ENCODE assay signal across 11 cellular contexts in genomic region chr2:96374211-96374951, GRCh38. TPM values are rescaled to one million over a fixed set of nuclear protein-coding genes. Genes with fewer than 3 reads are reported as not detected.
DNase-seq lines count a peak whose midpoint lies in the region; ATAC-seq and TF ChIP-seq lines count a peak whose summit lies in the region.
"Had no signal": no experiment of that assay in that cellular context is flagged by ENCODE, and none has a peak within 500 bp of the region (broad histone marks: within the 10 kb centered on the region; RNA-seq: fewer than 3 reads in every experiment).

No MANE protein-coding gene starts in this region.

- no peak for ATAC-seq in GM21717 (IDR thresholded peaks at IDR 0.05; ENCODE audit: unreplicated experiment)

- H3K4me1 Mint-ChIP-seq in endothelial cell (ENCODE audit: unreplicated experiment), result no peaks in the 10 kb centered on the region

- TF ChIP-seq CTCF in endothelial cell (IDR thresholded peaks at IDR 0.05; ENCODE audit: unreplicated experiment), result no peak

- H3K27me3 Mint-ChIP-seq in endothelial cell (ENCODE audit: unreplicated experiment), result no peaks in the 10 kb centered on the region
- H3K27me3 Mint-ChIP-seq: progenitor cell of endocrine pancreas had no signal

- peak; percentile 85 for DNase-seq in NCI-H345 (lab: John Stamatoyannopoulos, UW)
- DNase-seq in dermis microvascular lymphatic vessel endothelial cell (ENCODE audit: low read depth in 2 of 2), result peak; percentile 53 to 81
- peak; percentile 65 for DNase-seq in renal cortical epithelial cell (ENCODE audit: low read depth)
- no peak for DNase-seq in Kasumi-1 (lab: John Stamatoyannopoulos, UW)
- DNase-seq in endothelial cell (ENCODE audit: low spot score), result no peak
- no peak for DNase-seq in activated naive CD4-positive, alpha-beta T cell treated with anti-CD3 and anti-CD28 coated beads, Interleukin-2, amount 50 U/mL, for 16 hours
- DNase-seq: activated gamma-delta T cell, H7 had no signal

- TF ChIP-seq RAD21 in Ishikawa (IDR thresholded peaks at IDR 0.05; ENCODE audit: low read depth), result 0 out of 2 replicates have a peak, but pooled peaks have one; percentile 3

- peaks cover 15% of the 10 kb centered on the region for H3K9me3 Mint-ChIP-seq in endothelial cell (ENCODE audit: unreplicated experiment)

- no peak overlapping the region for H3K27ac Mint-ChIP-seq in endothelial cell (ENCODE audit: unreplicated experiment)
- H3K27ac Mint-ChIP-seq: progenitor cell of endocrine pancreas had no signal

- no peak overlapping the region for H3K4me3 Mint-ChIP-seq in endothelial cell (ENCODE audit: unreplicated experiment)

- H3K36me3 Mint-ChIP-seq in endothelial cell (ENCODE audit: low read depth, unreplicated experiment), result peaks cover 19% of the 10 kb centered on the region

- 0 out of 2 replicates have a peak, but pooled peaks have one; percentile 32 for TF ChIP-seq EP300 in Ishikawa (IDR thresholded peaks at IDR 0.05; ENCODE audit: borderline replicate concordance)

TF ChIP-seq in Ishikawa, 13 proteins besides CTCF, POLR2A, EP300 and RAD21:
- TF ChIP-seq USF1 (IDR thresholded peaks at IDR 0.05) (no peak), TCF12 (IDR thresholded peaks at IDR 0.05; ENCODE audit: low read depth) (no peak), YY1 (IDR thresholded peaks at IDR 0.05; ENCODE audit: low read depth) (no peak), TEAD4 (IDR thresholded peaks at IDR 0.05) (0 out of 2 replicates have a peak, but pooled peaks have one; percentile 10), CREB1 (IDR thresholded peaks at IDR 0.05; ENCODE audit: low read depth) (no peak), MAX (IDR thresholded peaks at IDR 0.05) (0 out of 2 replicates have a peak, but pooled peaks have one; percentile 15), FOXM1 (IDR thresholded peaks at IDR 0.05; ENCODE audit: borderline replicate concordance, low read depth) (no peak), CEBPB (IDR thresholded peaks at IDR 0.05) (no peak), NFIC (IDR thresholded peaks at IDR 0.05) (peak; percentile 95), REST (IDR thresholded peaks at IDR 0.05; ENCODE audit: low read depth) (no peak), TAF1 (IDR thresholded peaks at IDR 0.05; ENCODE audit: low read depth) (no peak)

RNA-seq across cellular contexts. Expression of gene NCAPH, which starts 38.8 kb away (rescaled TPM):
- 7.6 and 16.3 TPM in 2 replicates for total RNA-seq in dermis microvascular lymphatic vessel endothelial cell
- 0.65 and 17.0 TPM in 2 replicates for total RNA-seq in renal cortical epithelial cell
- total RNA-seq in endothelial cell (ENCODE audit: unreplicated experiment), result 9.7 TPM

RNA-seq across cellular contexts. Expression of gene ITPRIPL1, which starts 49.3 kb away (rescaled TPM):
- 4.0 and 4.4 TPM in 2 replicates for total RNA-seq in dermis microvascular lymphatic vessel endothelial cell
- 0.89 and 4.2 TPM in 2 replicates for total RNA-seq in renal cortical epithelial cell
- total RNA-seq in endothelial cell (ENCODE audit: unreplicated experiment), result 1.8 TPM

Comparison
In these comparisons a context has a peak if more than half of its experiments do, and no peak if none do; other contexts are left out.
1. DNase-seq: peak in NCI-H345 (single experiment), dermis microvascular lymphatic vessel endothelial cell (2 of 2) and renal cortical epithelial cell (single experiment); none in Kasumi-1 (0 of 2), endothelial cell (single experiment) and activated naive CD4-positive, alpha-beta T cell treated with anti-CD3 and anti-CD28 coated beads, Interleukin-2, amount 50 U/mL, for 16 hours (single experiment).